11 cellular contexts compared by ENCODE assay signal in genomic region chr2:130327703-130328527, GRCh38. TPM values are rescaled to one million over a fixed set of nuclear protein-coding genes. Genes with fewer than 3 reads are reported as not detected.
A peak's percentile ranks its signal among the peaks of the same experiment; 100 is the strongest.
DNase-seq lines count a peak whose midpoint lies in the region; ATAC-seq, FAIRE-seq and TF ChIP-seq lines count a peak whose summit lies in the region.
"Had no signal": no experiment of that assay in that cellular context is flagged by ENCODE, and none has a peak within 500 bp of the region (broad histone marks: within the 10 kb centered on the region; RNA-seq: fewer than 3 reads in every experiment).

No MANE protein-coding gene starts in this region.

- H3K27ac ChIP-seq in H1 (ENCODE audit: low read depth, low read length) = no peak overlapping the region
- H3K27ac ChIP-seq: lower lobe of right lung had no signal

- no peaks in the 10 kb centered on the region for H3K23me2 ChIP-seq in H1 (ENCODE audit: low read depth, low read length)

- no peaks in the 10 kb centered on the region for H3K36me3 ChIP-seq in H1 (ENCODE audit: control insufficient read depth in 2 of 4, insufficient read depth in 4 of 4, low read length in 3 of 4)
- H3K36me3 ChIP-seq in BE2C = no peaks in the 10 kb centered on the region
- H3K36me3 ChIP-seq: lower lobe of right lung, sigmoid colon had no signal

- H3K4me1 ChIP-seq in H1 (replicated peaks in 1 of 4; ENCODE audit: control insufficient read depth in 3 of 4, insufficient read depth in 4 of 4, low read length in 3 of 4) (no peaks in the 10 kb centered on the region; a peak in 5 of 7 replicates), BE2C (no peaks in the 10 kb centered on the region)

- TF ChIP-seq EP300 in H1 (IDR thresholded peaks at IDR 0.05; ENCODE audit: borderline replicate concordance in 1 of 2, low read depth in 2 of 2, low read length in 2 of 2) = no peak

- no peak for TF ChIP-seq POLR2A in H1 (IDR thresholded peaks at IDR 0.05; ENCODE audit: control extremely low read depth in 1 of 2, low read depth in 2 of 2, low read length in 2 of 2)

- no peak overlapping the region for H3K56ac ChIP-seq in H1 (replicated peaks; ENCODE audit: insufficient read length, low read depth, low read length)

- CTCF ChIA-PET in H1 (lab: Charles Lee; ENCODE audit: partially characterized antibody) = interaction anchor here (0.7 to 7.3 kb wide), 6 partner anchors 11 to 39 kb away, joined by 3 to 40 read pairs (median 4); no protein-coding TSS in a partner anchor

- DNase-seq in ELR (ENCODE audit: low read depth) (peak; percentile 78), NCI-H226 (peak; percentile 44), H1 (ENCODE audit: low read depth in 1 of 2, low spot score in 2 of 2) (peak; percentile 13 to 80), myocyte (ENCODE audit: low read depth) (peak; percentile 73), BE2C (no peak)
- no peak for DNase-seq in stimulated activated CD4-positive, alpha-beta T cell treated with anti-CD3 and anti-CD28 coated beads, Interleukin-12 subunit alpha, Interleukin-12 subunit beta, amount 100 ng/mL, for 4 hours
- DNase-seq: activated CD4-positive, alpha-beta T cell treated with anti-CD3 and anti-CD28 coated beads, Interleukin-2, amount 10 ng/mL, durations not matched to agents 24 days and 14 days; lower lobe of right lung; sigmoid colon had no signal

- no peak overlapping the region for H2BK12ac ChIP-seq in H1 (ENCODE audit: low read depth, low read length)

- H3K79me2 ChIP-seq in H1 (ENCODE audit: control insufficient read depth in 1 of 2, insufficient read depth in 2 of 2, low read length in 2 of 2) = no peaks in the 10 kb centered on the region

- WGBS in H1 (ENCODE audit: extremely low coverage in 1 of 2, insufficient coverage in 1 of 2, insufficient read length in 1 of 2, insufficient replicate concordance in 2 of 2, low coverage in 1 of 2, low lambda C conversion rate in 2 of 2, missing lambda C conversion rate in 1 of 2), 2 experiments = 75% methylated on average over 35 of the region's 43 CpGs; no CpG with 5 or more reads in 1 of the 2 experiments

- no peaks in the 10 kb centered on the region for H3K79me1 ChIP-seq in H1 (ENCODE audit: low read depth, low read length)

- peak overlapping the region in 2 of 4 experiments; percentile 33 to 46; a peak in 4 of 8 replicates for H3K4me3 ChIP-seq in H1 (ENCODE audit: extremely low read depth in 1 of 4, insufficient read depth in 2 of 4, low read depth in 3 of 4, low read length in 4 of 4)
- no peak overlapping the region for H3K4me3 ChIP-seq in BE2C (ENCODE audit: low read depth, low read length)
- H3K4me3 ChIP-seq: lower lobe of right lung, sigmoid colon had no signal

- H4K8ac ChIP-seq in H1 (ENCODE audit: extremely low read depth, insufficient read depth, low read length) = no peak overlapping the region; the same call in 1 of the 2 replicates

- H2BK20ac ChIP-seq in H1 (ENCODE audit: low read length) = no peak overlapping the region

- TF ChIP-seq RAD21 in H1 (IDR thresholded peaks at IDR 0.05 in 1 of 2, conservative IDR thresholded peaks at IDR 0.05 in 1 of 2; ENCODE audit: low read depth in 2 of 2, low read length in 2 of 2) = peak; percentile 17 to 48; a peak in 3 of 4 replicates

- POLR2A ChIA-PET in H1 (lab: Charles Lee; ENCODE audit: partially characterized antibody) = interaction anchor here (0.6 to 1.8 kb wide), 4 partner anchors 9 to 157 kb away, joined by 3 to 9 read pairs (median 4); no protein-coding TSS in a partner anchor

- H4K91ac ChIP-seq in H1 (replicated peaks; ENCODE audit: insufficient read length, low read length) = no peak overlapping the region

- no peak overlapping the region; a peak in 1 of 7 replicates for H3K9ac ChIP-seq in H1 (replicated peaks in 1 of 4; ENCODE audit: extremely low read depth in 1 of 4, low read depth in 3 of 4, low read length in 3 of 4)

- H3K27me3 ChIP-seq in H1 (replicated peaks in 1 of 4; ENCODE audit: control insufficient read depth in 3 of 4, extremely low read depth in 1 of 4, insufficient read depth in 3 of 4, low read length in 3 of 4) = peaks cover 0 to 2% (median 0%) of the 10 kb centered on the region in 4 experiments; a peak in 1 of 7 replicates
- H3K27me3 ChIP-seq in BE2C = no peaks in the 10 kb centered on the region

- H2AFZ ChIP-seq in H1 (ENCODE audit: low read length) = peak overlapping the region; percentile 98

- H3K4me2 ChIP-seq in H1 (ENCODE audit: insufficient read depth in 1 of 2, low read depth in 2 of 2, low read length in 2 of 2) = peak overlapping the region; percentile 48 to 67

- no peak overlapping the region for H4K5ac ChIP-seq in H1 (ENCODE audit: insufficient read length, low read depth, low read length)

- H4K20me1 ChIP-seq in H1 (replicated peaks in 1 of 2; ENCODE audit: control insufficient read depth in 1 of 2, insufficient read depth in 2 of 2, low read length in 2 of 2) = no peaks in the 10 kb centered on the region

- H3K14ac ChIP-seq in H1 (ENCODE audit: insufficient read length) = no peak overlapping the region

- no peak overlapping the region for H2BK5ac ChIP-seq in H1 (ENCODE audit: low read depth, low read length)

- ATAC-seq in HG03469 (IDR thresholded peaks at IDR 0.05; ENCODE audit: unreplicated experiment) = no peak
- ATAC-seq in GM21528 (IDR thresholded peaks at IDR 0.05; ENCODE audit: low FRiP score, unreplicated experiment) = no peak

- peaks cover 0 to 4% of the 10 kb centered on the region in 2 experiments; a peak in 1 of 4 replicates for H3K9me3 ChIP-seq in H1 (ENCODE audit: insufficient read depth in 2 of 2, low read depth in 1 of 2, low read length in 1 of 2)
- H3K9me3 ChIP-seq in BE2C = no peaks in the 10 kb centered on the region
- H3K9me3 ChIP-seq: lower lobe of right lung, sigmoid colon had no signal

- TF ChIP-seq CTCF in H1 (IDR thresholded peaks at IDR 0.05; ENCODE audit: control extremely low read depth in 1 of 3, insufficient read depth in 1 of 3, low read depth in 1 of 3, low read length in 3 of 3) (peak; percentile 32 to 60 (median 41)), BE2C (IDR thresholded peaks at IDR 0.05; ENCODE audit: low read depth, low read length) (no peak)

- H2BK15ac ChIP-seq in H1 (ENCODE audit: low read length) = no peak overlapping the region

- no peak overlapping the region for H2BK120ac ChIP-seq in H1 (replicated peaks; ENCODE audit: low read depth, low read length)

- H3K18ac ChIP-seq in H1 (ENCODE audit: extremely low read depth, low read length) = no peak overlapping the region

- no peak for FAIRE-seq in H1 (lab: Jason Lieb, UNC)

- no peak overlapping the region for H3K4ac ChIP-seq in H1 (replicated peaks; ENCODE audit: insufficient read length, low read depth, low read length)

- no peak overlapping the region for H3K23ac ChIP-seq in H1 (ENCODE audit: insufficient read length)

- H2AK5ac ChIP-seq in H1 (ENCODE audit: low read depth, low read length) = no peak overlapping the region

TF ChIP-seq in H1, 55 proteins besides CTCF, POLR2A, EP300 and RAD21 (continues in another document):
- no peak for TF ChIP-seq KDM1A (IDR thresholded peaks at IDR 0.05; ENCODE audit: borderline replicate concordance, low read length)
- no peak for TF ChIP-seq TEAD4 (IDR thresholded peaks at IDR 0.05; ENCODE audit: low read depth, low read length)
- TF ChIP-seq BRCA1 (IDR thresholded peaks at IDR 0.05; ENCODE audit: low read depth, low read length) = no peak
- TF ChIP-seq HDAC2 (IDR thresholded peaks at IDR 0.05; ENCODE audit: borderline replicate concordance in 1 of 2, low read depth in 2 of 2, low read length in 2 of 2) = no peak
- TF ChIP-seq SP2 (IDR thresholded peaks at IDR 0.05; ENCODE audit: low read length) = no peak
- peak; percentile 32 for TF ChIP-seq CTBP2 (IDR thresholded peaks at IDR 0.05; ENCODE audit: borderline replicate concordance, insufficient read depth, insufficient read length, low read length)
- TF ChIP-seq HDAC6 (IDR thresholded peaks at IDR 0.05; ENCODE audit: low read depth, low read length) = no peak
- no peak for TF ChIP-seq SP4 (IDR thresholded peaks at IDR 0.05; ENCODE audit: low read length)

RNA-seq across cellular contexts. Expression of gene IMP4, which starts 14.8 kb away (rescaled TPM):
- 93.7 and 96.8 TPM in 2 replicates for total RNA-seq in H1 (2021; fragmentation: NEBNext Ultra II Directional; extraction: Animal tissue kit (Norgen Biotek cat#: 25700))
- polyA plus RNA-seq in H1 (2011; rRNA removed) = 194 and 247 TPM in 2 replicates
- polyA plus RNA-seq in H1 (2011; cell fraction: cytosol; rRNA removed) = 189 TPM
- polyA plus RNA-seq in H1 (2011; cell fraction: nucleus; rRNA removed) = 269 TPM
- 70.7 to 139 TPM (median 137 TPM) in 4 replicates for polyA plus RNA-seq in H1 (2012, experiment 1 of 2)
- 113 TPM for polyA plus RNA-seq in H1 (2012, experiment 2 of 2)
- 86.8 TPM for polyA plus RNA-seq in H1 (2013, experiment 1 of 2)
- 83.2 TPM for polyA plus RNA-seq in H1 (2013, experiment 2 of 2)
- polyA minus RNA-seq in H1 (2011; rRNA and poly(A)+ RNA removed) = 84.6 and 122 TPM in 2 replicates
- 62.7 TPM for polyA minus RNA-seq in H1 (2011; cell fraction: cytosol; rRNA and poly(A)+ RNA removed)
- 90.4 TPM for polyA minus RNA-seq in H1 (2011; cell fraction: nucleus; rRNA and poly(A)+ RNA removed)
- 104 and 148 TPM in 2 replicates for total RNA-seq in myocyte
- polyA plus RNA-seq in myocyte (2012) = 84.3 TPM
- polyA plus RNA-seq in BE2C (2012; ENCODE audit: insufficient read depth, insufficient read length, low read depth) = 262 TPM

RNA-seq across cellular contexts. Expression of gene PTPN18, which starts 27.9 kb away (rescaled TPM):
- 13.1 and 14.7 TPM in 2 replicates for total RNA-seq in H1 (2021; fragmentation: NEBNext Ultra II Directional; extraction: Animal tissue kit (Norgen Biotek cat#: 25700))
- 13.2 and 15.6 TPM in 2 replicates for polyA plus RNA-seq in H1 (2011; rRNA removed)
- 13.7 TPM for polyA plus RNA-seq in H1 (2011; cell fraction: cytosol; rRNA removed)
- polyA plus RNA-seq in H1 (2011; cell fraction: nucleus; rRNA removed) = 32.1 TPM
- polyA plus RNA-seq in H1 (2012, experiment 1 of 2) = 13.6 to 16.0 TPM (median 14.1 TPM) in 4 replicates
- polyA plus RNA-seq in H1 (2012, experiment 2 of 2) = 11.9 TPM
- polyA plus RNA-seq in H1 (2013, experiment 1 of 2) = 12.5 TPM
- polyA plus RNA-seq in H1 (2013, experiment 2 of 2) = 10.5 TPM
- polyA minus RNA-seq in H1 (2011; rRNA and poly(A)+ RNA removed) = 14.8 and 16.8 TPM in 2 replicates
- 4.0 TPM for polyA minus RNA-seq in H1 (2011; cell fraction: cytosol; rRNA and poly(A)+ RNA removed)
- polyA minus RNA-seq in H1 (2011; cell fraction: nucleus; rRNA and poly(A)+ RNA removed) = 21.0 TPM
- total RNA-seq in myocyte = 10.5 and 11.3 TPM in 2 replicates
- polyA plus RNA-seq in myocyte (2012) = 19.4 TPM
- polyA plus RNA-seq in BE2C (2012; ENCODE audit: insufficient read depth, insufficient read length, low read depth) = 6.9 TPM

Comparison
In these comparisons a context has a peak if more than half of its experiments do, and no peak if none do; other contexts are left out.
1. DNase-seq: peak in ELR (single experiment), NCI-H226 (single experiment), H1 (2 of 2) and myocyte (single experiment); none in stimulated activated CD4-positive, alpha-beta T cell treated with anti-CD3 and anti-CD28 coated beads, Interleukin-12 subunit alpha, Interleukin-12 subunit beta, amount 100 ng/mL, for 4 hours (single experiment) and BE2C (single experiment).